Comparison of ENCODE assay signal across 18 cellular contexts in the genomic region with DNA sequence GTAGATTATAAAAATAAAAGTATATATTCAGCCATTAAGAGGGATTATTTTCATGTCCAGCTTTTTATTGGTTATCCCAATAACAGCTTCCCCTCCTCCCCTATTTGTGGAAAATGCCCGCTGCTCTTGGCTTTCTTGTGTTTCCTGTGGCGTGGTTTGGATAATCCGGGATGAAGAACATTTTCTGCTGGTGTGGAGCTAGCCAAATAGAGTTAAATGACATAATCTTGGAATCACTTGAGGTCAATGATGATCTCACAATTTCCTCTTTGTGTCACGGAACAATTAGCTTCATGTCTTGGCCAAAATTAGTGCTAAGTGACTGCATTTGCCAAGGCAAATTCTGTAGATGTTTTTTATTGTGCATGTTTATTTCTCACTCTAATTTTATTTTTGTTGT.
DNase-seq lines count a peak whose midpoint lies in the region; ATAC-seq, FAIRE-seq and TF ChIP-seq lines count a peak whose summit lies in the region.
"Had no signal": no experiment of that assay in that cellular context is flagged by ENCODE, and none has a peak within 500 bp of the region (broad histone marks: within the 10 kb centered on the region; RNA-seq: fewer than 3 reads in every experiment).

No MANE protein-coding gene starts in this region.

- H3K27me3 Mint-ChIP-seq in activated T-helper 17 cell treated with anti-CD3 and anti-CD28 coated beads, Interleukin-2, amount 50 U/mL, for 72 hours: no peaks in the 10 kb centered on the region

- FAIRE-seq in urothelium cell line (lab: Jason Lieb, UNC): no peak
- FAIRE-seq: G401.6, K562 had no signal

- intact Hi-C loops in Right ventricle myocardium inferior (cut with DNase I) (no loop called here), Right ventricle myocardium superior (cut with DNase I) (no loop called here)

- peak; percentile 42 for ATAC-seq in Right ventricle myocardium inferior
- no peak for ATAC-seq in Right ventricle myocardium superior (ENCODE audit: poor library complexity)
- no peak for ATAC-seq in activated T-helper 17 cell treated with anti-CD3 and anti-CD28 coated beads, Interleukin-2, amount 50 U/mL, for 72 hours (replicated peaks)
- ATAC-seq: HCT116, K562 had no signal

- no peak overlapping the region for H3K27ac Mint-ChIP-seq in activated T-helper 17 cell treated with anti-CD3 and anti-CD28 coated beads, Interleukin-2, amount 50 U/mL, for 72 hours

- no peak for TF ChIP-seq CTCF in fibroblast of pulmonary artery (IDR thresholded peaks at IDR 0.05; ENCODE audit: low read length, missing control alignments)

- H3K36me3 Mint-ChIP-seq in activated T-helper 17 cell treated with anti-CD3 and anti-CD28 coated beads, Interleukin-2, amount 50 U/mL, for 72 hours (ENCODE audit: low read depth): no peaks in the 10 kb centered on the region

- no peak overlapping the region for H3K4me3 ChIP-seq in fibroblast of pulmonary artery (replicated peaks; ENCODE audit: low read depth, low read length)
- H3K4me3 ChIP-seq: BLaER1, K562 had no signal

- H3K4me1 Mint-ChIP-seq in activated T-helper 17 cell treated with anti-CD3 and anti-CD28 coated beads, Interleukin-2, amount 50 U/mL, for 72 hours: peaks cover 22% of the 10 kb centered on the region

- H3K9me3 Mint-ChIP-seq in activated T-helper 17 cell treated with anti-CD3 and anti-CD28 coated beads, Interleukin-2, amount 50 U/mL, for 72 hours: no peaks in the 10 kb centered on the region
- H3K9me3 Mint-ChIP-seq: CD8-positive, alpha-beta memory T cell had no signal

- DNase-seq in Right ventricle myocardium inferior (ENCODE audit: missing footprints) (no peak), Right ventricle myocardium superior (no peak), astrocyte of the hippocampus (ENCODE audit: low read depth, low spot score) (peak; percentile 37), fibroblast of pulmonary artery (ENCODE audit: low read depth) (peak; percentile 50), pons (ENCODE audit: low spot score) (peak; percentile 78), urothelium cell line (ENCODE audit: low spot score) (no peak), LoVo (ENCODE audit: low spot score) (no peak)
- DNase-seq: CD8-positive, alpha-beta memory T cell; DMS79 treated with DMSO at 0.1 percent for 48 hours; NCI-H1048; NCI-H146; NCI-H2081 treated with DMSO at 0.1 percent for 48 hours; NCI-H510A had no signal

- no peak overlapping the region for H3K4me3 Mint-ChIP-seq in activated T-helper 17 cell treated with anti-CD3 and anti-CD28 coated beads, Interleukin-2, amount 50 U/mL, for 72 hours
- H3K4me3 Mint-ChIP-seq: CD8-positive, alpha-beta memory T cell had no signal

Comparison
In these comparisons a context has a peak if more than half of its experiments do, and no peak if none do; other contexts are left out.
1. DNase-seq: peak in astrocyte of the hippocampus (single experiment), fibroblast of pulmonary artery (single experiment) and pons (single experiment); none in Right ventricle myocardium inferior (single experiment), Right ventricle myocardium superior (single experiment), urothelium cell line (single experiment) and LoVo (single experiment).